In the genomic region with DNA sequence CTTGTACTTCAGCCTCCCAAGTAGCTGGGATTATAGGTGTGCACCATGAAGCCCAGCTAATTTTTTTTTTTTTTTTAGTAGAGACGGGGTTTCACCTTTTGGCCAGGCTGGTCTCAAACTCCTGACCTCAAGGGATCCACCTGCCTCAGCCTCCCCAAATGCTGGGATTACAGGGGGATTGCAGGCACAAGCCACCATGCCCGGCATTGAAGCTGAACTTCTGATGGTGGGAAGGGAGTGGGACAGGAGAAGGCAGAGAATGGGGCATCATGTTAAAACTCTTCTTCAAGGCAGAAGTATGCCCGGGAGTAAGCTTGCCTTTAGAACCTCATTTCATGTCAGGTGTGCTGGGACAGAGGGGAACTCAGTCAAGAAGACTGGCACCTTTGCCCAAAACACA, we compare ENCODE assay signal across 26 cellular contexts.
"Had no signal": no experiment of that assay in that cellular context is flagged by ENCODE, and none has a peak within 500 bp of the region (broad histone marks: within the 10 kb centered on the region; RNA-seq: fewer than 3 reads in every experiment).

No MANE protein-coding gene starts in this region.

- H3K36me3 Mint-ChIP-seq: naive thymus-derived CD8-positive, alpha-beta T cell; stimulated activated naive B cell treated with anti-CD40 and anti-IgM and Interleukin-4, amounts not matched to agents 10 μg/mL and 1 μg/mL and 100 μg/mL, for 72 hours; type B pancreatic cell had no signal

- H3K27ac ChIP-seq: epithelial cell of prostate, gastroesophageal sphincter, left lung, ovary, right lobe of liver, suprapubic skin had no signal

- H3K4me3 Mint-ChIP-seq: dendritic cell treated with granulocyte-macrophage colony-stimulating factor and Interleukin-4, amounts not matched to agents 40 ng/mL and 50 ng/mL, for 4 days; endodermal cell; naive thymus-derived CD8-positive, alpha-beta T cell; stimulated activated naive B cell treated with anti-CD40 and anti-IgM and Interleukin-4, amounts not matched to agents 10 μg/mL and 1 μg/mL and 100 μg/mL, for 72 hours; stimulated activated naive CD8-positive, alpha-beta T cell treated with anti-CD3 and anti-CD28 coated beads, Interleukin-15, Interleukin-2, amounts not matched to agents 100 ng/mL and 50 ng/mL, for 24 hours; type B pancreatic cell had no signal

- H3K9me3 Mint-ChIP-seq: dendritic cell treated with granulocyte-macrophage colony-stimulating factor and Interleukin-4, amounts not matched to agents 40 ng/mL and 50 ng/mL, for 4 days; endodermal cell; naive thymus-derived CD8-positive, alpha-beta T cell; stimulated activated naive B cell treated with anti-CD40 and anti-IgM and Interleukin-4, amounts not matched to agents 10 μg/mL and 1 μg/mL and 100 μg/mL, for 72 hours; stimulated activated naive CD8-positive, alpha-beta T cell treated with anti-CD3 and anti-CD28 coated beads, Interleukin-15, Interleukin-2, amounts not matched to agents 100 ng/mL and 50 ng/mL, for 24 hours; type B pancreatic cell had no signal

- H3K27me3 ChIP-seq: heart left ventricle, left lung, ovary, right lobe of liver, thyroid gland had no signal

- ATAC-seq: esophagus mucosa; gastroesophageal sphincter; left cardiac atrium; left lung; naive thymus-derived CD8-positive, alpha-beta T cell; right lobe of liver had no signal

- H3K9me3 ChIP-seq: gastroesophageal sphincter, heart left ventricle, left lung, ovary, right lobe of liver, suprapubic skin, thyroid gland had no signal

- DNase-seq: effector CD8-positive, alpha-beta T cell; endodermal cell; foreskin fibroblast; hippocampal formation; left cardiac atrium; left lung; mesenchymal stem cell; midbrain; naive thymus-derived CD8-positive, alpha-beta T cell; occipital lobe; ovary; posterior cingulate gyrus; right lobe of liver; small intestine; stimulated activated CD4-positive, alpha-beta T cell treated with anti-CD3 and anti-CD28 coated beads, Interleukin-15, amount 100 ng/mL, for 24 hours; stimulated activated CD4-positive, alpha-beta T cell treated with anti-CD3 and anti-CD28 coated beads, Interleukin-2, amount 100 ng/mL, for 48 hours; stimulated activated naive B cell treated with anti-CD40 and anti-IgM and Interleukin-4, amounts not matched to agents 10 μg/mL and 1 μg/mL and 100 μg/mL, for 72 hours had no signal

- H3K27me3 Mint-ChIP-seq: stimulated activated naive CD8-positive, alpha-beta T cell treated with anti-CD3 and anti-CD28 coated beads, Interleukin-15, Interleukin-2, amounts not matched to agents 100 ng/mL and 50 ng/mL, for 24 hours had no signal

- H3K4me1 Mint-ChIP-seq: endodermal cell had no signal

- H3K27ac Mint-ChIP-seq: dendritic cell treated with granulocyte-macrophage colony-stimulating factor and Interleukin-4, amounts not matched to agents 40 ng/mL and 50 ng/mL, for 4 days; endodermal cell; naive thymus-derived CD8-positive, alpha-beta T cell; stimulated activated naive B cell treated with anti-CD40 and anti-IgM and Interleukin-4, amounts not matched to agents 10 μg/mL and 1 μg/mL and 100 μg/mL, for 72 hours; stimulated activated naive CD8-positive, alpha-beta T cell treated with anti-CD3 and anti-CD28 coated beads, Interleukin-15, Interleukin-2, amounts not matched to agents 100 ng/mL and 50 ng/mL, for 24 hours; type B pancreatic cell had no signal

- H3K4me1 ChIP-seq: left lung, right lobe of liver had no signal

- H3K4me3 ChIP-seq: gastroesophageal sphincter, heart left ventricle, left lung, ovary, right lobe of liver, suprapubic skin, thyroid gland had no signal

- H3K36me3 ChIP-seq: gastroesophageal sphincter, heart left ventricle, left lung, ovary, right lobe of liver, suprapubic skin, thyroid gland had no signal
